4 cellular contexts compared by ENCODE assay signal in genomic region chr3:186803447-186803846, GRCh38. TPM values are rescaled to one million over a fixed set of nuclear protein-coding genes. Genes with fewer than 3 reads are reported as not detected.
"Had no signal": no experiment of that assay in that cellular context is flagged by ENCODE, and none has a peak within 500 bp of the region (broad histone marks: within the 10 kb centered on the region; RNA-seq: fewer than 3 reads in every experiment).

No MANE protein-coding gene starts in this region.

RNA-seq across cellular contexts. Expression of gene ADIPOQ, which starts 39.1 kb away (rescaled TPM):
- total RNA-seq: LHCN-M2, M059J, MCF 10A, NCI-H460 had no signal
